Comparison of ENCODE assay signal across 1 cellular context in the genomic region with DNA sequence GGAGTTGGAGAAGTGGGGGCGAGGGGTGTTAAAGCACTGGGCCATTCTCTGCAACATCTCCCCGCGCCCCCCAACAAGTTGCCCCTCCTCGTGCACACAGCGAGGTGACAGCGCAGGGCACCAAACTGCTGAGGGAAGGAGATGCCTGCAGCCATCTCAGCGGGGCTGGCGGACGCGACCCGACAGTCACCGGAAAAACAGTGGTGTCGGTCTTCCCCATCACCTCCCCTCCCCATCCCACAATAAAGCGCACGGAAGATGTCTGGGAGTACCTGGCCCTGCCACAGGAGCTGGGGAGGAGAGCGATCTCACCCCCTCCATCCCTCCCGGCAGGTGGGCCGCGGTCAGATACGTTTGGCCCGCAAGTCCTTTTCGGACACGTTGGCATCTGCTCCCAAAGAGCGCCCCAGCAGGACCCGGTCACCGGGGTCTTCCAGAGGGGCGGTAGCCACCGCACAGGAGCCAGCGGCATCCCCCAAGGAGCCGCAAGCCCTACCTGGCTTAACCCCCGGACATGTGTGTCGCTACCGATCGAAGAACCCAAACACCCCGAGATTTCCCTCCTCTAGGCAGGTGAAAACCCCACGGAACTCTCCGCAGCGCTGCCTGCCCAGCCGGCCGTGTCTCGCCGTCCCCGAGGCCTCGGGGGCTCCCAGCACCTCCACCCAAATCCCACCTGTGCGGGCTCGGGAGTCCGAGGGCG.
TF ChIP-seq lines count a peak whose summit lies in the region.

No MANE protein-coding gene starts in this region.

TF ChIP-seq in HCT116, 20 proteins besides CTCF, POLR2A, EP300 and RAD21 (continued from another document):
- TF ChIP-seq ZBTB33 (IDR thresholded peaks at IDR 0.05; ENCODE audit: extremely low read depth, insufficient replicate concordance, low read length) (no peak), SP1 (IDR thresholded peaks at IDR 0.05; ENCODE audit: low read depth) (no peak), FOSL1 (IDR thresholded peaks at IDR 0.05; ENCODE audit: low read depth) (no peak), YY1 (IDR thresholded peaks at IDR 0.05; ENCODE audit: extremely low read depth, insufficient replicate concordance, low read depth, low read length) (no peak), ATF3 (IDR thresholded peaks at IDR 0.05) (no peak), SIN3A (IDR thresholded peaks at IDR 0.05; ENCODE audit: low read depth) (no peak), TCF7L2 (IDR thresholded peaks at IDR 0.05; ENCODE audit: borderline replicate concordance, extremely low read depth, insufficient read depth, insufficient read length) (no peak), CBX3 (IDR thresholded peaks at IDR 0.05; ENCODE audit: low read depth) (no peak), JUND (IDR thresholded peaks at IDR 0.05) (no peak), EGR1 (IDR thresholded peaks at IDR 0.05; ENCODE audit: low read depth) (no peak), ZNF274 (IDR thresholded peaks at IDR 0.05; ENCODE audit: low read depth, low read length) (no peak), EZH2 (IDR thresholded peaks at IDR 0.05) (no peak), ZFX (IDR thresholded peaks at IDR 0.05) (no peak)
TF ChIP-seq in HCT116: peak in this region for 0.
